ENCODE assay signal across 11 cellular contexts in the genomic region with DNA sequence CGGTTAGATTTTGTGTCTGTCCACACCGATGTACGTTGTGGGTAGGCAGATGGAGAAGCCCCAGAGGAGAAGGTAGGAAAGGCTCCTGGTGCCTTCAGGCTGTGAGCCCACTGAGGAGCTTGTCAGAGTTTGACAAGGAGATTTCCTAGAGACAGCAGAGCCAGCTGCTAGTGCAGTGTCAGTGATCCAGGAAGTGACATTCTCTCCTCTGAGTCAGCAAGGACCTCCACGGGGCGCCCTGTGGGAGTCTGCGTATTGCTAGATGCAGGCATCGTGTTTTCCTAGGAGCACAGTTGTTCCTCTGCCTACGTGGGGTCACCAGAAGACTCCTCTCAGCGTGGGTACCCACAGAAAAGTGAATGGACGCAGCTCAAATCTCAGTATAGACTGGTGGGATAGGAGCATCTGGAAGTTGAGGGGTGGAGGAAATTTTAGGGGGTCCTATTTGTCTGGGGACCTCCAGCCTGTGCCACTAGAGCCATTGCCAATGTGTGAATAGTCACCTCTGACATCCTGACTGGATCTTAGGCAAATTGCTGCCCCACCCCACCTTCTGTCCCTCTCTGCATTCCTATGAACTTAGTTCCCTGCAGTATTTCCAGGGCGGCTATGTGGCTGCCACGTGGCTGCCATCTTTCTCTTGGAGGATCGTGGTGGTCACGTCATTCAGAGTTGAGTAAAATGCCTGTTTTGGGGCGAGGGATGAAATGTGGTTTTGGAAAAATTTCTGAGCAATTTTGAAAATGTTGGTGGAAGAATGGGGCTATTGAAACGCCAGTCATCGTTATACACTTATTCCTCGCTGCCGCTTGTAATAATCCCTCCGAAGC.
DNase-seq lines count a peak whose midpoint lies in the region; ATAC-seq lines count a peak whose summit lies in the region.
"Had no signal": no experiment of that assay in that cellular context is flagged by ENCODE, and none has a peak within 500 bp of the region (broad histone marks: within the 10 kb centered on the region; RNA-seq: fewer than 3 reads in every experiment).

No MANE protein-coding gene starts in this region.

- DNase-seq in A172 (ENCODE audit: low spot score) (peak; percentile 82), ELR (ENCODE audit: low read depth) (peak; percentile 10), RKO (ENCODE audit: low spot score) (peak; percentile 38), glomerular visceral epithelial cell (ENCODE audit: extremely low spot score) (peak; percentile 13), occipital lobe (lab: John Stamatoyannopoulos, UW) (no peak)
- DNase-seq: activated CD8-positive, alpha-beta memory T cell treated with anti-CD3 and anti-CD28 coated beads, Interleukin-2, amount 10 ng/mL, durations not matched to agents 7 days and 5 days; central memory CD4-positive, alpha-beta T cell; GF-D8 had no signal

- ATAC-seq in HG03095 (IDR thresholded peaks at IDR 0.05; ENCODE audit: unreplicated experiment) (no peak), HG03354 (IDR thresholded peaks at IDR 0.05; ENCODE audit: poor library complexity, severe bottlenecking, unreplicated experiment) (no peak), HG03460 (IDR thresholded peaks at IDR 0.05; ENCODE audit: unreplicated experiment) (no peak)
- ATAC-seq: activated CD8-positive, alpha-beta memory T cell treated with anti-CD3 and anti-CD28 coated beads, Interleukin-2, amount 10 ng/mL, durations not matched to agents 7 days and 5 days had no signal
